Comparison of ENCODE assay signal across 8 cellular contexts in genomic region chr17:81034168-81034777, GRCh38. TPM values are rescaled to one million over a fixed set of nuclear protein-coding genes. Genes with fewer than 3 reads are reported as not detected.
DNase-seq lines count a peak whose midpoint lies in the region; ATAC-seq lines count a peak whose summit lies in the region.

No MANE protein-coding gene starts in this region.

- no peaks in the 10 kb centered on the region for H3K27me3 ChIP-seq in CD4-positive, CD25-positive, alpha-beta regulatory T cell (ENCODE audit: control insufficient read depth, insufficient read depth, low read length)

- peaks cover 18% of the 10 kb centered on the region for H3K4me1 ChIP-seq in CD4-positive, CD25-positive, alpha-beta regulatory T cell (ENCODE audit: control insufficient read depth, insufficient read depth, low read length, poor library complexity, severe bottlenecking)

- no peaks in the 10 kb centered on the region for H3K36me3 Mint-ChIP-seq in CD4-positive, CD25-positive, alpha-beta regulatory T cell
- H3K36me3 Mint-ChIP-seq in activated naive CD8-positive, alpha-beta T cell treated with anti-CD3 and anti-CD28 coated beads for 36 hours = no peaks in the 10 kb centered on the region
- H3K36me3 Mint-ChIP-seq in stimulated activated naive CD8-positive, alpha-beta T cell treated with anti-CD3 and anti-CD28 coated beads, Interleukin-15, Interleukin-2, amounts not matched to agents 100 ng/mL and 50 ng/mL, for 24 hours (ENCODE audit: low read depth) = peaks cover 3% of the 10 kb centered on the region

- H3K9me3 ChIP-seq in CD4-positive, CD25-positive, alpha-beta regulatory T cell (ENCODE audit: control insufficient read depth in 2 of 2, low read length in 2 of 2) = no peaks in the 10 kb centered on the region
- H3K9me3 ChIP-seq in iPS-18c (ENCODE audit: control insufficient read depth, insufficient read depth, low read length) = peaks cover 2% of the 10 kb centered on the region

- no peak for DNase-seq in CD4-positive, CD25-positive, alpha-beta regulatory T cell
- DNase-seq in activated naive CD8-positive, alpha-beta T cell treated with anti-CD3 and anti-CD28 coated beads for 36 hours = no peak
- no peak for DNase-seq in KG1 (lab: John Stamatoyannopoulos, UW)
- no peak for DNase-seq in C1 segment of cervical spinal cord (lab: John Stamatoyannopoulos, UW)
- no peak for DNase-seq in activated CD4-positive, alpha-beta T cell treated with anti-CD3 and anti-CD28 coated beads, Interleukin-2, amount 50 U/mL, for 4 hours

- no peak overlapping the region for H3K27ac ChIP-seq in CD4-positive, CD25-positive, alpha-beta regulatory T cell (ENCODE audit: insufficient read depth, low read length, poor library complexity, severe bottlenecking)

- peaks cover 10% of the 10 kb centered on the region for H3K27me3 Mint-ChIP-seq in CD4-positive, CD25-positive, alpha-beta regulatory T cell
- peaks cover 17% of the 10 kb centered on the region for H3K27me3 Mint-ChIP-seq in activated naive CD8-positive, alpha-beta T cell treated with anti-CD3 and anti-CD28 coated beads for 36 hours
- peaks cover 35% of the 10 kb centered on the region for H3K27me3 Mint-ChIP-seq in stimulated activated naive CD8-positive, alpha-beta T cell treated with anti-CD3 and anti-CD28 coated beads, Interleukin-15, Interleukin-2, amounts not matched to agents 100 ng/mL and 50 ng/mL, for 24 hours

- peaks cover 0 to 30% (median 13%) of the 10 kb centered on the region in 4 donors for H3K4me1 Mint-ChIP-seq in CD4-positive, CD25-positive, alpha-beta regulatory T cell
- H3K4me1 Mint-ChIP-seq in activated naive CD8-positive, alpha-beta T cell treated with anti-CD3 and anti-CD28 coated beads for 36 hours = peaks cover 16% of the 10 kb centered on the region
- peaks cover 26% of the 10 kb centered on the region for H3K4me1 Mint-ChIP-seq in stimulated activated naive CD8-positive, alpha-beta T cell treated with anti-CD3 and anti-CD28 coated beads, Interleukin-15, Interleukin-2, amounts not matched to agents 100 ng/mL and 50 ng/mL, for 24 hours (ENCODE audit: low read depth)

- H3K4me3 ChIP-seq in CD4-positive, CD25-positive, alpha-beta regulatory T cell (ENCODE audit: low read depth, low read length) = peak overlapping the region; percentile 48
- peak overlapping the region; percentile 73 for H3K4me3 ChIP-seq in iPS-18c (ENCODE audit: insufficient read depth, low read depth, low read length)

- H3K4me3 Mint-ChIP-seq in CD4-positive, CD25-positive, alpha-beta regulatory T cell = peak overlapping the region; percentile 80 to 98 (median 94)
- H3K4me3 Mint-ChIP-seq in activated naive CD8-positive, alpha-beta T cell treated with anti-CD3 and anti-CD28 coated beads for 36 hours = peak overlapping the region; percentile 71
- peak overlapping the region; percentile 52 for H3K4me3 Mint-ChIP-seq in stimulated activated naive CD8-positive, alpha-beta T cell treated with anti-CD3 and anti-CD28 coated beads, Interleukin-15, Interleukin-2, amounts not matched to agents 100 ng/mL and 50 ng/mL, for 24 hours

- H3K36me3 ChIP-seq in CD4-positive, CD25-positive, alpha-beta regulatory T cell (ENCODE audit: control insufficient read depth, insufficient read depth, low read length) = no peaks in the 10 kb centered on the region

- H3K27ac Mint-ChIP-seq in CD4-positive, CD25-positive, alpha-beta regulatory T cell = peak overlapping the region in 2 of 3 donors; percentile 44 to 65
- H3K27ac Mint-ChIP-seq in activated naive CD8-positive, alpha-beta T cell treated with anti-CD3 and anti-CD28 coated beads for 36 hours = no peak overlapping the region
- H3K27ac Mint-ChIP-seq in stimulated activated naive CD8-positive, alpha-beta T cell treated with anti-CD3 and anti-CD28 coated beads, Interleukin-15, Interleukin-2, amounts not matched to agents 100 ng/mL and 50 ng/mL, for 24 hours = no peak overlapping the region

- ATAC-seq in CD4-positive, CD25-positive, alpha-beta regulatory T cell (ENCODE audit: low read depth in 2 of 2) = peak in 1 of 2 donors; percentile 20
- peak; percentile 3 for ATAC-seq in HG02678 (IDR thresholded peaks at IDR 0.05; ENCODE audit: unreplicated experiment)

- H3K9me3 Mint-ChIP-seq in CD4-positive, CD25-positive, alpha-beta regulatory T cell = peaks cover 0 to 1% (median 0%) of the 10 kb centered on the region in 7 donors
- no peaks in the 10 kb centered on the region for H3K9me3 Mint-ChIP-seq in activated naive CD8-positive, alpha-beta T cell treated with anti-CD3 and anti-CD28 coated beads for 36 hours
- H3K9me3 Mint-ChIP-seq in stimulated activated naive CD8-positive, alpha-beta T cell treated with anti-CD3 and anti-CD28 coated beads, Interleukin-15, Interleukin-2, amounts not matched to agents 100 ng/mL and 50 ng/mL, for 24 hours = no peaks in the 10 kb centered on the region

RNA-seq across cellular contexts. Expression of gene BAIAP2, which starts 0.7 kb away (rescaled TPM):
- total RNA-seq in CD4-positive, CD25-positive, alpha-beta regulatory T cell = 6.8 TPM
- 1 to 10 TPM; 1.5 to 3.8 (median 1.7) TPM for polyA plus RNA-seq in CD4-positive, CD25-positive, alpha-beta regulatory T cell
- 10 to 100 TPM in 1 of 2 experiments, 1 to 10 TPM in 1; 7.7 to 10.0 TPM for total RNA-seq in activated naive CD8-positive, alpha-beta T cell treated with anti-CD3 and anti-CD28 coated beads for 36 hours

RNA-seq across cellular contexts. Expression of gene CHMP6, which starts 42.6 kb away (rescaled TPM):
- total RNA-seq in CD4-positive, CD25-positive, alpha-beta regulatory T cell = 25.5 TPM
- 10 to 100 TPM; 37.6 to 43.5 (median 39.8) TPM for polyA plus RNA-seq in CD4-positive, CD25-positive, alpha-beta regulatory T cell
- total RNA-seq in activated naive CD8-positive, alpha-beta T cell treated with anti-CD3 and anti-CD28 coated beads for 36 hours = 10 to 100 TPM; 21.6 to 23.8 TPM

Comparison
In these comparisons a context has a peak if more than half of its experiments do, and no peak if none do; other contexts are left out.
1. H3K27ac Mint-ChIP-seq: peak in CD4-positive, CD25-positive, alpha-beta regulatory T cell (2 of 3); none in activated naive CD8-positive, alpha-beta T cell treated with anti-CD3 and anti-CD28 coated beads for 36 hours (single experiment) and stimulated activated naive CD8-positive, alpha-beta T cell treated with anti-CD3 and anti-CD28 coated beads, Interleukin-15, Interleukin-2, amounts not matched to agents 100 ng/mL and 50 ng/mL, for 24 hours (single experiment).
2. Peak in every context shown above with its lines, with median percentiles within 50 percentile points of each other: H3K4me3 Mint-ChIP-seq.